Comparison of ENCODE assay signal across 13 cellular contexts in the genomic region with DNA sequence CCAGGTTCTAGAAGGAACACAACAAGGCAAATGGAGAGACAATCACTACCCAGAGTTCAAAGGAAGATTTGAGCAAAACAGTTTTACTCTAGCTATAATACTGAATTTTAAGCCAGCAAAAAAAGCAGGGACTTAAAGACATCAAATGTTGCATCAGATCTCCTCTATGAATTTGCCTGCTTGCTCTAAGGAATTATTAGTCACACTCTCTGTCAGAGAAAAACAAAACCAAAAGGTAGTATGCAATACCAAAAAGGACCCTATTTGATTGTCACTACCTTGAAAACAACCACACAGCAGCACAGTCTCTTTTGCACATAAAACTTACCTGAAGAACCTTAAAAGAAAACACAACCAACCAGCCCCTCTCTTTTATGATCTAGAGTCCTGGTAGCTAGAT.
"Had no signal": no experiment of that assay in that cellular context is flagged by ENCODE, and none has a peak within 500 bp of the region (broad histone marks: within the 10 kb centered on the region; RNA-seq: fewer than 3 reads in every experiment).

No MANE protein-coding gene starts in this region.

- DNase-seq: activated CD4-positive, alpha-beta T cell treated with anti-CD3 and anti-CD28 coated beads, Interleukin-2, amount 50 U/mL, for 1 hour; activated naive CD4-positive, alpha-beta T cell treated with anti-CD3 and anti-CD28 coated beads, Interleukin-2, amount 10 ng/mL, durations not matched to agents 7 days and 5 days; glutamatergic neuron; left cardiac atrium; lower lobe of right lung; naive B cell; retina; stimulated activated CD4-positive, alpha-beta T cell treated with anti-CD3 and anti-CD28 coated beads, Interleukin-4, amount 100 ng/mL, for 4 hours had no signal

- H3K27ac ChIP-seq: cardiac muscle cell, lower lobe of right lung, parathyroid adenoma, skin epidermis had no signal

- H3K4me1 Mint-ChIP-seq: activated naive CD4-positive, alpha-beta T cell treated with anti-CD3 and anti-CD28 coated beads, Interleukin-2, amount 10 ng/mL, durations not matched to agents 7 days and 5 days; naive B cell had no signal

- H3K4me3 Mint-ChIP-seq: activated naive CD4-positive, alpha-beta T cell treated with anti-CD3 and anti-CD28 coated beads, Interleukin-2, amount 10 ng/mL, durations not matched to agents 7 days and 5 days; activated T-helper 1 cell treated with anti-CD3 and anti-CD28 coated beads, Interleukin-12 subunit alpha, Interleukin-12 subunit beta, Interleukin-2, Interleukin-4 antibody, amounts not matched to agents 30 ng/mL and 10 ng/mL and 1 ng/mL, durations not matched to agents 14 hours and 24 hours and 36 hours; naive B cell; T-helper 1 cell treated with Interleukin-12 subunit alpha and Interleukin-12 subunit beta and Interleukin-4 antibody, amounts not matched to agents 30 μg/mL and 1 μg/mL, for 36 hours had no signal

- H3K36me3 ChIP-seq: cardiac muscle cell had no signal

- H3K27ac Mint-ChIP-seq: activated naive CD4-positive, alpha-beta T cell treated with anti-CD3 and anti-CD28 coated beads, Interleukin-2, amount 10 ng/mL, durations not matched to agents 7 days and 5 days; activated T-helper 1 cell treated with anti-CD3 and anti-CD28 coated beads, Interleukin-12 subunit alpha, Interleukin-12 subunit beta, Interleukin-2, Interleukin-4 antibody, amounts not matched to agents 30 ng/mL and 10 ng/mL and 1 ng/mL, durations not matched to agents 14 hours and 24 hours and 36 hours; T-helper 1 cell treated with Interleukin-12 subunit alpha and Interleukin-12 subunit beta and Interleukin-4 antibody, amounts not matched to agents 30 μg/mL and 1 μg/mL, for 36 hours had no signal

- ATAC-seq: left cardiac atrium, lower lobe of right lung had no signal

- H3K9me3 ChIP-seq: lower lobe of right lung had no signal

- H3K27me3 ChIP-seq: cardiac muscle cell had no signal

- H3K9me3 Mint-ChIP-seq: activated naive CD4-positive, alpha-beta T cell treated with anti-CD3 and anti-CD28 coated beads, Interleukin-2, amount 10 ng/mL, durations not matched to agents 7 days and 5 days; activated T-helper 1 cell treated with anti-CD3 and anti-CD28 coated beads, Interleukin-12 subunit alpha, Interleukin-12 subunit beta, Interleukin-2, Interleukin-4 antibody, amounts not matched to agents 30 ng/mL and 10 ng/mL and 1 ng/mL, durations not matched to agents 14 hours and 24 hours and 36 hours; naive B cell; T-helper 1 cell treated with Interleukin-12 subunit alpha and Interleukin-12 subunit beta and Interleukin-4 antibody, amounts not matched to agents 30 μg/mL and 1 μg/mL, for 36 hours had no signal

- H3K27me3 Mint-ChIP-seq: activated naive CD4-positive, alpha-beta T cell treated with anti-CD3 and anti-CD28 coated beads, Interleukin-2, amount 10 ng/mL, durations not matched to agents 7 days and 5 days; naive B cell had no signal

- H3K4me3 ChIP-seq: cardiac muscle cell, lower lobe of right lung, skin epidermis had no signal

- H3K4me1 ChIP-seq: lower lobe of right lung, parathyroid adenoma had no signal
